1 cellular context compared by ENCODE assay signal in genomic region chr19:13774217-13775191, GRCh38.
A peak's percentile ranks its signal among the peaks of the same experiment; 100 is the strongest.
TF ChIP-seq lines count a peak whose summit lies in the region.

C19orf53 (plus strand) TSS chr19:13774456; CDS start chr19:13774478, 22 bp downstream.

TF ChIP-seq in HepG2, 621 proteins besides CTCF, POLR2A, EP300 and RAD21 (continued from another document and continues in another):
- peak; percentile 75; the same call in 1 of the 2 replicates for TF ChIP-seq E2F2 (CRISPR knock-in tag; IDR thresholded peaks at IDR 0.05; ENCODE audit: borderline replicate concordance)
- TF ChIP-seq SNAPC4 (CRISPR knock-in tag; IDR thresholded peaks at IDR 0.05): peak; percentile 64
- TF ChIP-seq, protein P1, sequence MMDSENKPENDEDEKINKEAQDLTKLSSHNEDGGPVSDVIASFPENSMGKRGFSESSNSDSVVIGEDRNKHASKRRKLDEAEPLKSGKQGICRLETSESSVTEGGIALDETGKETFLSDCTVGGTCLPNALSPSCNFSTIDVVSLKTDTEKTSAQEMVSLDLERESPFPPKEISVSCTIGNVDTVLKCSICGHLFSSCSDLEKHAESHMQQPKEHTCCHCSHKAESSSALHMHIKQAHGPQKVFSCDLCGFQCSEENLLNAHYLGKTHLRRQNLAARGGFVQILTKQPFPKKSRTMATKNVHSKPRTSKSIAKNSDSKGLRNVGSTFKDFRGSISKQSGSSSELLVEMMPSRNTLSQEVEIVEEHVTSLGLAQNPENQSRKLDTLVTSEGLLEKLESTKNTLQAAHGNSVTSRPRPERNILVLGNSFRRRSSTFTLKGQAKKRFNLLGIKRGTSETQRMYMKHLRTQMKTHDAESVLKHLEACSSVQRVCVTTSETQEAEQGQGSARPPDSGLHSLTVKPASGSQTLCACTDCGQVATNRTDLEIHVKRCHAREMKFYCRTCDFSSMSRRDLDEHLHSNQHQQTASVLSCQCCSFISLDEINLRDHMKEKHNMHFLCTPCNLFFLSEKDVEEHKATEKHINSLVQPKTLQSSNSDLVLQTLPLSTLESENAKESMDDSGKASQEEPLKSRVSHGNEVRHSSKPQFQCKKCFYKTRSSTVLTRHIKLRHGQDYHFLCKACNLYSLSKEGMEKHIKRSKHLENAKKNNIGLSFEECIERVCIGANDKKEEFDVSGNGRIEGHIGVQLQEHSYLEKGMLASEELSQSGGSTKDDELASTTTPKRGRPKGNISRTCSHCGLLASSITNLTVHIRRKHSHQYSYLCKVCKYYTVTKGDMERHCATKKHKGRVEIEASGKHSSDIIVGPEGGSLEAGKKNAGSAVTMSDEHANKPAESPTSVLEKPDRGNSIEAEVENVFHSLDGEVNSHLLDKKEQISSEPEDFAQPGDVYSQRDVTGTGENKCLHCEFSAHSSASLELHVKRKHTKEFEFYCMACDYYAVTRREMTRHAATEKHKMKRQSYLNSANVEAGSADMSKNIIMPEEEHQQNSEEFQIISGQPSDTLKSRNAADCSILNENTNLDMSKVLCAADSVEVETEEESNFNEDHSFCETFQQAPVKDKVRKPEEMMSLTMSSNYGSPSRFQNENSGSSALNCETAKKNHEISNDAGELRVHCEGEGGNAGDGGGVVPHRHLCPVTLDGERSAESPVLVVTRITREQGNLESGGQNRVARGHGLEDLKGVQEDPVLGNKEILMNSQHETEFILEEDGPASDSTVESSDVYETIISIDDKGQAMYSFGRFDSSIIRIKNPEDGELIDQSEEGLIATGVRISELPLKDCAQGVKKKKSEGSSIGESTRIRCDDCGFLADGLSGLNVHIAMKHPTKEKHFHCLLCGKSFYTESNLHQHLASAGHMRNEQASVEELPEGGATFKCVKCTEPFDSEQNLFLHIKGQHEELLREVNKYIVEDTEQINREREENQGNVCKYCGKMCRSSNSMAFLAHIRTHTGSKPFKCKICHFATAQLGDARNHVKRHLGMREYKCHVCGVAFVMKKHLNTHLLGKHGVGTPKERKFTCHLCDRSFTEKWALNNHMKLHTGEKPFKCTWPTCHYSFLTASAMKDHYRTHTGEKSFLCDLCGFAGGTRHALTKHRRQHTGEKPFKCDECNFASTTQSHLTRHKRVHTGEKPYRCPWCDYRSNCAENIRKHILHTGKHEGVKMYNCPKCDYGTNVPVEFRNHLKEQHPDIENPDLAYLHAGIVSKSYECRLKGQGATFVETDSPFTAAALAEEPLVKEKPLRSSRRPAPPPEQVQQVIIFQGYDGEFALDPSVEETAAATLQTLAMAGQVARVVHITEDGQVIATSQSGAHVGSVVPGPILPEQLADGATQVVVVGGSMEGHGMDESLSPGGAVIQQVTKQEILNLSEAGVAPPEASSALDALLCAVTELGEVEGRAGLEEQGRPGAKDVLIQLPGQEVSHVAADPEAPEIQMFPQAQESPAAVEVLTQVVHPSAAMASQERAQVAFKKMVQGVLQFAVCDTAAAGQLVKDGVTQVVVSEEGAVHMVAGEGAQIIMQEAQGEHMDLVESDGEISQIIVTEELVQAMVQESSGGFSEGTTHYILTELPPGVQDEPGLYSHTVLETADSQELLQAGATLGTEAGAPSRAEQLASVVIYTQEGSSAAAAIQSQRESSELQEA (CRISPR knock-in tag; IDR thresholded peaks at IDR 0.05; ENCODE audit: not compliant biosample characterization): peak; percentile 63
- no peak for TF ChIP-seq ZNF30 (CRISPR knock-in tag; IDR thresholded peaks at IDR 0.05)
- TF ChIP-seq TCF7L2 (IDR thresholded peaks at IDR 0.05; ENCODE audit: low read depth, low read length): no peak
- no peak for TF ChIP-seq FOXJ3 (CRISPR knock-in tag; IDR thresholded peaks at IDR 0.05; ENCODE audit: borderline replicate concordance)
- peak; percentile 88; the same call in 1 of the 2 replicates for TF ChIP-seq GTF3A (CRISPR knock-in tag; conservative IDR thresholded peaks at IDR 0.05)
- TF ChIP-seq SSRP1 (CRISPR knock-in tag; IDR thresholded peaks at IDR 0.05): 0 out of 2 replicates have a peak, but pooled peaks have one; percentile 58
- TF ChIP-seq, protein P2, sequence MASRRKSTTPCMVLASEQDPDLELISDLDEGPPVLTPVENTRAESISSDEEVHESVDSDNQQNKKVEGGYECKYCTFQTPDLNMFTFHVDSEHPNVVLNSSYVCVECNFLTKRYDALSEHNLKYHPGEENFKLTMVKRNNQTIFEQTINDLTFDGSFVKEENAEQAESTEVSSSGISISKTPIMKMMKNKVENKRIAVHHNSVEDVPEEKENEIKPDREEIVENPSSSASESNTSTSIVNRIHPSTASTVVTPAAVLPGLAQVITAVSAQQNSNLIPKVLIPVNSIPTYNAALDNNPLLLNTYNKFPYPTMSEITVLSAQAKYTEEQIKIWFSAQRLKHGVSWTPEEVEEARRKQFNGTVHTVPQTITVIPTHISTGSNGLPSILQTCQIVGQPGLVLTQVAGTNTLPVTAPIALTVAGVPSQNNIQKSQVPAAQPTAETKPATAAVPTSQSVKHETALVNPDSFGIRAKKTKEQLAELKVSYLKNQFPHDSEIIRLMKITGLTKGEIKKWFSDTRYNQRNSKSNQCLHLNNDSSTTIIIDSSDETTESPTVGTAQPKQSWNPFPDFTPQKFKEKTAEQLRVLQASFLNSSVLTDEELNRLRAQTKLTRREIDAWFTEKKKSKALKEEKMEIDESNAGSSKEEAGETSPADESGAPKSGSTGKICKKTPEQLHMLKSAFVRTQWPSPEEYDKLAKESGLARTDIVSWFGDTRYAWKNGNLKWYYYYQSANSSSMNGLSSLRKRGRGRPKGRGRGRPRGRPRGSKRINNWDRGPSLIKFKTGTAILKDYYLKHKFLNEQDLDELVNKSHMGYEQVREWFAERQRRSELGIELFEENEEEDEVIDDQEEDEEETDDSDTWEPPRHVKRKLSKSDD (CRISPR knock-in tag; IDR thresholded peaks at IDR 0.05; ENCODE audit: low read depth): no peak
- peak; percentile 63 for TF ChIP-seq PPARG (CRISPR knock-in tag; conservative IDR thresholded peaks at IDR 0.05)
- TF ChIP-seq POGZ (CRISPR knock-in tag; IDR thresholded peaks at IDR 0.05): peak; percentile 77
- TF ChIP-seq NFYB (CRISPR knock-in tag; IDR thresholded peaks at IDR 0.05): peak; percentile 50
- peak; percentile 51; the same call in 1 of the 2 replicates for TF ChIP-seq ZNF335 (CRISPR knock-in tag; IDR thresholded peaks at IDR 0.05)
- TF ChIP-seq MLXIP (CRISPR knock-in tag; IDR thresholded peaks at IDR 0.05; ENCODE audit: borderline replicate concordance): no peak
- TF ChIP-seq, protein P3, sequence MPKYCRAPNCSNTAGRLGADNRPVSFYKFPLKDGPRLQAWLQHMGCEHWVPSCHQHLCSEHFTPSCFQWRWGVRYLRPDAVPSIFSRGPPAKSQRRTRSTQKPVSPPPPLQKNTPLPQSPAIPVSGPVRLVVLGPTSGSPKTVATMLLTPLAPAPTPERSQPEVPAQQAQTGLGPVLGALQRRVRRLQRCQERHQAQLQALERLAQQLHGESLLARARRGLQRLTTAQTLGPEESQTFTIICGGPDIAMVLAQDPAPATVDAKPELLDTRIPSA (CRISPR knock-in tag; IDR thresholded peaks at IDR 0.05; ENCODE audit: borderline replicate concordance): no peak
- no peak for TF ChIP-seq ZNF432 (CRISPR knock-in tag; IDR thresholded peaks at IDR 0.05; ENCODE audit: borderline replicate concordance)
- TF ChIP-seq, protein P4, sequence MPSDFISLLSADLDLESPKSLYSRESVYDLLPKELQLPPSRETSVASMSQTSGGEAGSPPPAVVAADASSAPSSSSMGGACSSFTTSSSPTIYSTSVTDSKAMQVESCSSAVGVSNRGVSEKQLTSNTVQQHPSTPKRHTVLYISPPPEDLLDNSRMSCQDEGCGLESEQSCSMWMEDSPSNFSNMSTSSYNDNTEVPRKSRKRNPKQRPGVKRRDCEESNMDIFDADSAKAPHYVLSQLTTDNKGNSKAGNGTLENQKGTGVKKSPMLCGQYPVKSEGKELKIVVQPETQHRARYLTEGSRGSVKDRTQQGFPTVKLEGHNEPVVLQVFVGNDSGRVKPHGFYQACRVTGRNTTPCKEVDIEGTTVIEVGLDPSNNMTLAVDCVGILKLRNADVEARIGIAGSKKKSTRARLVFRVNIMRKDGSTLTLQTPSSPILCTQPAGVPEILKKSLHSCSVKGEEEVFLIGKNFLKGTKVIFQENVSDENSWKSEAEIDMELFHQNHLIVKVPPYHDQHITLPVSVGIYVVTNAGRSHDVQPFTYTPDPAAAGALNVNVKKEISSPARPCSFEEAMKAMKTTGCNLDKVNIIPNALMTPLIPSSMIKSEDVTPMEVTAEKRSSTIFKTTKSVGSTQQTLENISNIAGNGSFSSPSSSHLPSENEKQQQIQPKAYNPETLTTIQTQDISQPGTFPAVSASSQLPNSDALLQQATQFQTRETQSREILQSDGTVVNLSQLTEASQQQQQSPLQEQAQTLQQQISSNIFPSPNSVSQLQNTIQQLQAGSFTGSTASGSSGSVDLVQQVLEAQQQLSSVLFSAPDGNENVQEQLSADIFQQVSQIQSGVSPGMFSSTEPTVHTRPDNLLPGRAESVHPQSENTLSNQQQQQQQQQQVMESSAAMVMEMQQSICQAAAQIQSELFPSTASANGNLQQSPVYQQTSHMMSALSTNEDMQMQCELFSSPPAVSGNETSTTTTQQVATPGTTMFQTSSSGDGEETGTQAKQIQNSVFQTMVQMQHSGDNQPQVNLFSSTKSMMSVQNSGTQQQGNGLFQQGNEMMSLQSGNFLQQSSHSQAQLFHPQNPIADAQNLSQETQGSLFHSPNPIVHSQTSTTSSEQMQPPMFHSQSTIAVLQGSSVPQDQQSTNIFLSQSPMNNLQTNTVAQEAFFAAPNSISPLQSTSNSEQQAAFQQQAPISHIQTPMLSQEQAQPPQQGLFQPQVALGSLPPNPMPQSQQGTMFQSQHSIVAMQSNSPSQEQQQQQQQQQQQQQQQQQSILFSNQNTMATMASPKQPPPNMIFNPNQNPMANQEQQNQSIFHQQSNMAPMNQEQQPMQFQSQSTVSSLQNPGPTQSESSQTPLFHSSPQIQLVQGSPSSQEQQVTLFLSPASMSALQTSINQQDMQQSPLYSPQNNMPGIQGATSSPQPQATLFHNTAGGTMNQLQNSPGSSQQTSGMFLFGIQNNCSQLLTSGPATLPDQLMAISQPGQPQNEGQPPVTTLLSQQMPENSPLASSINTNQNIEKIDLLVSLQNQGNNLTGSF (CRISPR knock-in tag; IDR thresholded peaks at IDR 0.05): peak; percentile 47; the same call in 1 of the 2 replicates
- peak; percentile 66; the same call in 1 of the 2 replicates for TF ChIP-seq ZBTB44 (CRISPR knock-in tag; IDR thresholded peaks at IDR 0.05)
